Comparison of ENCODE assay signal across 25 cellular contexts in the genomic region with DNA sequence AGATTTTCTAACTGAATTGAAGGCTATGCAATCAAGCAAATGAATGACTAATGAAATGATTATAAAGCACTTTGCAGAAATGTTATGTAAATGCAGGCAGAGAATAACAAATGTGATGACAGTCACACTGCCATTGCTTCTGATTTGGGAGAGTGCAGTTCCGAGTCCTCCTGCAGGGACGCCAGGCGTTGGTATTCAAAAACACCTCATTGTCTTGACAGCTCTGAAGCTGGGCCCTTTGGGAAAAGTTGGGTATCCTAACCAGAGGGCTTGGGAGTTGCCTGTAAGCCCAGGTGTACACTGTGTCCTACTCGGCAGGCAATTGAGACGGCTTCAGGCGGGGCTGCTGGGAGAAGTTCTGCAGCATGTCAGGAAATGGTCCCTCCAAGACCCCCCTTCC.
"Had no signal": no experiment of that assay in that cellular context is flagged by ENCODE, and none has a peak within 500 bp of the region (broad histone marks: within the 10 kb centered on the region; RNA-seq: fewer than 3 reads in every experiment).

No MANE protein-coding gene starts in this region.

- H3K27ac Mint-ChIP-seq: activated naive CD8-positive, alpha-beta T cell treated with anti-CD3 and anti-CD28 coated beads for 36 hours; effector memory CD8-positive, alpha-beta T cell; mesothelial cell of epicardium; naive thymus-derived CD8-positive, alpha-beta T cell; T-helper 2 cell treated with Interferon-gamma antibody and Interleukin-4, amounts not matched to agents 5 μg/mL and 100 μg/mL, for 36 hours had no signal

- FAIRE-seq: astrocyte, frontal cortex, kidney had no signal

- H3K4me3 ChIP-seq: colonic mucosa, dorsolateral prefrontal cortex, esophagus muscularis mucosa, spleen, upper lobe of left lung had no signal

- H3K27ac ChIP-seq: colonic mucosa, dorsolateral prefrontal cortex, esophagus muscularis mucosa, spleen, upper lobe of left lung, VCaP had no signal

- DNase-seq: activated CD4-positive, alpha-beta T cell treated with anti-CD3 and anti-CD28 coated beads for 1 hour; activated CD8-positive, alpha-beta memory T cell treated with anti-CD3 and anti-CD28 coated beads for 24 hours; activated CD8-positive, alpha-beta memory T cell treated with anti-CD3 and anti-CD28 coated beads, Interleukin-2, amount 50 U/mL, for 4 hours; activated naive CD4-positive, alpha-beta T cell treated with Interleukin-2 at 50 U/mL for 16 hours; activated naive CD8-positive, alpha-beta T cell treated with anti-CD3 and anti-CD28 coated beads for 36 hours; activated T-cell treated with anti-CD3 and anti-CD28 coated beads, Interleukin-2, amount 50 U/mL, for 4 hours; colonic mucosa; dorsolateral prefrontal cortex; effector memory CD8-positive, alpha-beta T cell; kidney; mammary epithelial cell; naive thymus-derived CD8-positive, alpha-beta T cell; retina; spleen; stimulated activated CD4-positive, alpha-beta T cell treated with anti-CD3 and anti-CD28 coated beads, Interleukin-4, amount 100 ng/mL, for 1 hour; stimulated activated naive CD8-positive, alpha-beta T cell treated with anti-CD3 and anti-CD28 coated beads, Interleukin-15, Interleukin-2, amounts not matched to agents 100 U/mL and 50 U/mL, for 24 hours; upper lobe of left lung had no signal

- H3K4me3 Mint-ChIP-seq: activated naive CD8-positive, alpha-beta T cell treated with anti-CD3 and anti-CD28 coated beads for 36 hours; activated T-cell treated with anti-CD3 and anti-CD28 coated beads, Interleukin-2, amount 50 U/mL, for 4 hours; effector memory CD8-positive, alpha-beta T cell; mesothelial cell of epicardium; naive thymus-derived CD8-positive, alpha-beta T cell; T-helper 2 cell treated with Interferon-gamma antibody and Interleukin-4, amounts not matched to agents 5 μg/mL and 100 μg/mL, for 36 hours had no signal

- H3K4me1 Mint-ChIP-seq: activated naive CD8-positive, alpha-beta T cell treated with anti-CD3 and anti-CD28 coated beads for 36 hours; naive thymus-derived CD8-positive, alpha-beta T cell had no signal

- H3K4me1 ChIP-seq: colonic mucosa, esophagus muscularis mucosa, spleen had no signal

- ATAC-seq: activated T-cell treated with anti-CD3 and anti-CD28 coated beads, Interleukin-2, amount 50 U/mL, for 4 hours; effector memory CD8-positive, alpha-beta T cell; left lobe of liver; naive thymus-derived CD8-positive, alpha-beta T cell; stimulated activated naive CD8-positive, alpha-beta T cell treated with anti-CD3 and anti-CD28 coated beads, Interleukin-15, Interleukin-2, amounts not matched to agents 100 U/mL and 50 U/mL, for 24 hours had no signal

- H3K36me3 ChIP-seq: colonic mucosa, esophagus muscularis mucosa, spleen, upper lobe of left lung had no signal

- H3K27me3 Mint-ChIP-seq: activated naive CD8-positive, alpha-beta T cell treated with anti-CD3 and anti-CD28 coated beads for 36 hours; effector memory CD8-positive, alpha-beta T cell; naive thymus-derived CD8-positive, alpha-beta T cell; progenitor cell of endocrine pancreas had no signal

- H3K27me3 ChIP-seq: colonic mucosa, dorsolateral prefrontal cortex, esophagus muscularis mucosa, spleen, upper lobe of left lung had no signal

- H3K36me3 Mint-ChIP-seq: activated naive CD8-positive, alpha-beta T cell treated with anti-CD3 and anti-CD28 coated beads for 36 hours; mesothelial cell of epicardium; naive thymus-derived CD8-positive, alpha-beta T cell had no signal

- H3K9me3 Mint-ChIP-seq: activated naive CD8-positive, alpha-beta T cell treated with anti-CD3 and anti-CD28 coated beads for 36 hours; activated T-cell treated with anti-CD3 and anti-CD28 coated beads, Interleukin-2, amount 50 U/mL, for 4 hours; effector memory CD8-positive, alpha-beta T cell; mesothelial cell of epicardium; naive thymus-derived CD8-positive, alpha-beta T cell; T-helper 2 cell treated with Interferon-gamma antibody and Interleukin-4, amounts not matched to agents 5 μg/mL and 100 μg/mL, for 36 hours had no signal

- H3K9me3 ChIP-seq: colonic mucosa, esophagus muscularis mucosa, spleen, upper lobe of left lung had no signal
